ENCODE assay signal across 1 cellular context in genomic region chr15:57476533-57476975, GRCh38.
TF ChIP-seq lines count a peak whose summit lies in the region.

No MANE protein-coding gene starts in this region.

TF ChIP-seq in GM23338, 12 proteins besides CTCF, POLR2A, EP300 and RAD21 (continued from another document):
- TF ChIP-seq ZNF114 (CRISPR knock-in tag; IDR thresholded peaks at IDR 0.05) = no peak
- no peak for TF ChIP-seq POLR2AphosphoS5 (IDR thresholded peaks at IDR 0.05; ENCODE audit: low read depth)
- no peak for TF ChIP-seq JUNB (IDR thresholded peaks at IDR 0.05; ENCODE audit: unreplicated experiment)
- TF ChIP-seq EZH2phosphoT487 (IDR thresholded peaks at IDR 0.05; ENCODE audit: unreplicated experiment) = no peak
- no peak for TF ChIP-seq CREB1 (CRISPR knock-in tag; IDR thresholded peaks at IDR 0.05; ENCODE audit: low read depth)
- no peak for TF ChIP-seq ZNF331 (CRISPR knock-in tag; IDR thresholded peaks at IDR 0.05; ENCODE audit: low read depth)
